Comparison of ENCODE assay signal across 8 cellular contexts in the genomic region with DNA sequence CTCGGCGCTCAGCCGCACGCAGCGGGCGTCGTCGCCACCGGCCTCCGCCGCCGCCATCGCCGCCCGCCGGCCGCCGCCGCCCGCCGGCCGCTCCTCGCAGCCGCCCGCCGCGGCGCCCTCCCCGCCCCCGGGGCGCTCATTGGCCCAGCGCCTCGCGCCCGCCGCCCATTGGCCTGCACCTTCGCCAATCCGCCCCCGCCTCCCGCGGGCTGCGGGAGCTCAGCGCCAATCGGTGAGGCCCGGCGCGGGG. TPM values are rescaled to one million over a fixed set of nuclear protein-coding genes. Genes with fewer than 3 reads are reported as not detected.
A peak's percentile ranks its signal among the peaks of the same experiment; 100 is the strongest.
DNase-seq lines count a peak whose midpoint lies in the region; ATAC-seq and TF ChIP-seq lines count a peak whose summit lies in the region.

A gene with protein sequence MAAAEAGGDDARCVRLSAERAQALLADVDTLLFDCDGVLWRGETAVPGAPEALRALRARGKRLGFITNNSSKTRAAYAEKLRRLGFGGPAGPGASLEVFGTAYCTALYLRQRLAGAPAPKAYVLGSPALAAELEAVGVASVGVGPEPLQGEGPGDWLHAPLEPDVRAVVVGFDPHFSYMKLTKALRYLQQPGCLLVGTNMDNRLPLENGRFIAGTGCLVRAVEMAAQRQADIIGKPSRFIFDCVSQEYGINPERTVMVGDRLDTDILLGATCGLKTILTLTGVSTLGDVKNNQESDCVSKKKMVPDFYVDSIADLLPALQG (minus strand): TSS at position 120 of the 250 bp plus-strand sequence. CDS start 63 bp downstream, at position 57.

- H3K4me1 ChIP-seq in hepatocyte (ENCODE audit: insufficient read depth): peaks cover 8% of the 10 kb centered on the region

- no peaks in the 10 kb centered on the region for H3K9me3 ChIP-seq in hepatocyte (ENCODE audit: low read depth)

- DNase-seq in hepatocyte (ENCODE audit: low spot score) (no peak), NCI-H146 (lab: John Stamatoyannopoulos, UW) (no peak), NCI-H2107 (lab: John Stamatoyannopoulos, UW) (no peak)
- DNase-seq in activated effector memory CD4-positive, alpha-beta T cell treated with anti-CD3 and anti-CD28 coated beads, Interleukin-2, amount 50 U/mL, for 16 hours: no peak

- H3K4me1 Mint-ChIP-seq in activated naive CD8-positive, alpha-beta T cell (ENCODE audit: low read depth): peaks cover 15% of the 10 kb centered on the region

- peak within 1 kb of the TSS; percentile 91 for H3K4me3 Mint-ChIP-seq in activated naive CD8-positive, alpha-beta T cell

- peaks cover 18% of the 10 kb centered on the region for H3K79me2 ChIP-seq in hepatocyte

- peaks cover 8% of the 10 kb centered on the region for H4K20me1 ChIP-seq in hepatocyte (ENCODE audit: insufficient read depth, poor library complexity, severe bottlenecking)

- no peaks in the 10 kb centered on the region for H3K9me3 Mint-ChIP-seq in activated naive CD8-positive, alpha-beta T cell (ENCODE audit: low read depth)

- H3K4me3 ChIP-seq in hepatocyte: peak within 1 kb of the TSS; percentile 90
- H3K4me3 ChIP-seq in skin epidermis: peak within 1 kb of the TSS; percentile 58 to 85 (median 78)

- H3K9me2 ChIP-seq in hepatocyte (replicated peaks; ENCODE audit: insufficient read depth): no peaks in the 10 kb centered on the region

- peak; percentile 78 for ATAC-seq in GM19043 (IDR thresholded peaks at IDR 0.05; ENCODE audit: low read depth, unreplicated experiment)
- peak; percentile 74 for ATAC-seq in HG03135 (IDR thresholded peaks at IDR 0.05; ENCODE audit: unreplicated experiment)

- TF ChIP-seq CTCF in hepatocyte (IDR thresholded peaks at IDR 0.05; ENCODE audit: poor library complexity): no peak

- peak within 1 kb of the TSS; percentile 92 for H3K27ac ChIP-seq in hepatocyte
- peak within 1 kb of the TSS; percentile 48 to 92 (median 84) for H3K27ac ChIP-seq in skin epidermis

- no peaks in the 10 kb centered on the region for H3K27me3 Mint-ChIP-seq in activated naive CD8-positive, alpha-beta T cell

- no peaks in the 10 kb centered on the region for H3K27me3 ChIP-seq in hepatocyte

- H3K4me2 ChIP-seq in hepatocyte: peak within 1 kb of the TSS; percentile 94

- WGBS in hepatocyte (ENCODE audit: low lambda C conversion rate, missing lambda C conversion rate): under 1% methylated on average over 14 of the region's 47 CpGs

- H2AFZ ChIP-seq in hepatocyte: peak within 1 kb of the TSS; percentile 68

- no peaks in the 10 kb centered on the region for H3K36me3 ChIP-seq in hepatocyte (replicated peaks; ENCODE audit: insufficient read depth, low read depth)

- peaks cover 5% of the 10 kb centered on the region for H3K36me3 Mint-ChIP-seq in activated naive CD8-positive, alpha-beta T cell

- H3K27ac Mint-ChIP-seq in activated naive CD8-positive, alpha-beta T cell: peak within 1 kb of the TSS; percentile 91

RNA-seq across cellular contexts. Expression of the gene that starts here (rescaled TPM):
- total RNA-seq in hepatocyte: 20.6 and 24.8 TPM in 2 replicates
- 34.2 and 38.0 TPM in 2 replicates for polyA plus RNA-seq in hepatocyte
